20 cellular contexts compared by ENCODE assay signal in genomic region chr10:123269017-123269552, GRCh38.
A peak's percentile ranks its signal among the peaks of the same experiment; 100 is the strongest.
DNase-seq lines count a peak whose midpoint lies in the region; ATAC-seq and TF ChIP-seq lines count a peak whose summit lies in the region.
"Had no signal": no experiment of that assay in that cellular context is flagged by ENCODE, and none has a peak within 500 bp of the region (broad histone marks: within the 10 kb centered on the region; RNA-seq: fewer than 3 reads in every experiment).

No MANE protein-coding gene starts in this region.

- no peaks in the 10 kb centered on the region for H3K9me3 Mint-ChIP-seq in endodermal cell
- H3K9me3 Mint-ChIP-seq: CD8-positive, alpha-beta T cell had no signal

- WGBS in endodermal cell (ENCODE audit: insufficient coverage in 1 of 2, insufficient read length in 1 of 2), 2 experiments: 92 to 95% methylated on average over 9 of the region's 9 CpGs

- no peaks in the 10 kb centered on the region for H3K27me3 Mint-ChIP-seq in endodermal cell (ENCODE audit: insufficient read depth)

- in situ Hi-C loops in ACHN (cut with HindIII; ENCODE audit: low pct_ligation_motif_present, low pct_unique_long_range_greater_than_20kb, low sequenced_read_pairs): no loop called here

- H3K27me3 ChIP-seq in endodermal cell (ENCODE audit: control insufficient read depth, insufficient read depth, low read length, poor library complexity, severe bottlenecking): no peaks in the 10 kb centered on the region
- no peaks in the 10 kb centered on the region for H3K27me3 ChIP-seq in BE2C

- H3K9ac ChIP-seq in endodermal cell (ENCODE audit: extremely low read depth, low read length, poor library complexity, severe bottlenecking): no peak overlapping the region
- H3K9ac ChIP-seq: SK-N-SH had no signal

- ATAC-seq in GM18909 (IDR thresholded peaks at IDR 0.05; ENCODE audit: poor library complexity, unreplicated experiment): no peak
- ATAC-seq: CD8-positive, alpha-beta T cell; GM12878 had no signal

- H3K4me3 Mint-ChIP-seq in endodermal cell: no peak overlapping the region
- H3K4me3 Mint-ChIP-seq: CD8-positive, alpha-beta T cell; H9; HFFc6 had no signal

- no peak overlapping the region for H3K27ac Mint-ChIP-seq in endodermal cell
- H3K27ac Mint-ChIP-seq: CD8-positive, alpha-beta T cell; H9; HFFc6 had no signal

- H3K4me1 Mint-ChIP-seq in endodermal cell: peaks cover 5% of the 10 kb centered on the region

- no peaks in the 10 kb centered on the region for H3K36me3 ChIP-seq in endodermal cell (ENCODE audit: control insufficient read depth, insufficient read depth, low read length)
- H3K36me3 ChIP-seq in BE2C: no peaks in the 10 kb centered on the region

- H3K4me3 ChIP-seq in endodermal cell (ENCODE audit: low read length) (no peak overlapping the region), BE2C (ENCODE audit: low read depth, low read length) (no peak overlapping the region)
- H3K4me3 ChIP-seq: GM12878 had no signal

- no peak for TF ChIP-seq CTCF in endodermal cell (conservative IDR thresholded peaks at IDR 0.05)
- no peak for TF ChIP-seq CTCF in BE2C (IDR thresholded peaks at IDR 0.05; ENCODE audit: low read depth, low read length)

- H3K9me3 ChIP-seq in endodermal cell (ENCODE audit: control insufficient read depth, low read length) (no peaks in the 10 kb centered on the region), BE2C (no peaks in the 10 kb centered on the region)
- H3K9me3 ChIP-seq: SK-N-SH had no signal

- peak; percentile 39 for DNase-seq in DMS153 (lab: John Stamatoyannopoulos, UW)
- DNase-seq in DMS153 treated with DMSO at 0.1 percent for 48 hours (lab: John Stamatoyannopoulos, UW; ENCODE audit: unreplicated experiment): peak; percentile 40
- peak; percentile 62 for DNase-seq in NCI-H2029 (lab: John Stamatoyannopoulos, UW)
- peak; percentile 5 for DNase-seq in endodermal cell
- no peak for DNase-seq in BE2C
- DNase-seq in ACHN: no peak
- DNase-seq: C1 segment of cervical spinal cord; CD8-positive, alpha-beta T cell; DND-41; H9; HFFc6; Kasumi-1; NCI-H1694 treated with DMSO at 0.1 percent for 48 hours; NCI-H446; NK-92 treated with Interleukin-12 subunit alpha and Interleukin-12 subunit beta, amount 100 ng/mL, for 24 hours; SIG-M5; SK-N-SH had no signal

- peaks cover 3% of the 10 kb centered on the region for H3K36me3 Mint-ChIP-seq in endodermal cell (ENCODE audit: low read depth)
- H3K36me3 Mint-ChIP-seq: CD8-positive, alpha-beta T cell had no signal

- H3K4me1 ChIP-seq in endodermal cell (ENCODE audit: control insufficient read depth, insufficient read depth, low read length) (no peaks in the 10 kb centered on the region), BE2C (0 out of 2 replicates have a peak, but pooled peaks cover 2% of the 10 kb centered on the region)

- H3K27ac ChIP-seq in endodermal cell (ENCODE audit: low read depth, low read length): no peak overlapping the region
- H3K27ac ChIP-seq: RWPE1 had no signal

Comparison
In these comparisons a context has a peak if more than half of its experiments do, and no peak if none do; other contexts are left out.
1. DNase-seq: peak in DMS153 (single experiment), DMS153 treated with DMSO at 0.1 percent for 48 hours (single experiment), NCI-H2029 (single experiment) and endodermal cell (single experiment); none in BE2C (single experiment) and ACHN (single experiment).